Comparison of ENCODE assay signal across 11 cellular contexts in genomic region chr1:89068291-89068690, GRCh38. TPM values are rescaled to one million over a fixed set of nuclear protein-coding genes. Genes with fewer than 3 reads are reported as not detected.
DNase-seq lines count a peak whose midpoint lies in the region; ATAC-seq, FAIRE-seq and TF ChIP-seq lines count a peak whose summit lies in the region.
"Had no signal": no experiment of that assay in that cellular context is flagged by ENCODE, and none has a peak within 500 bp of the region (broad histone marks: within the 10 kb centered on the region; RNA-seq: fewer than 3 reads in every experiment).

No MANE protein-coding gene starts in this region.

- no peaks in the 10 kb centered on the region for H3K36me3 ChIP-seq in CD4-positive, alpha-beta memory T cell (ENCODE audit: insufficient read depth, low read length)
- H3K36me3 ChIP-seq in tibial artery, result no peaks in the 10 kb centered on the region
- no peaks in the 10 kb centered on the region for H3K36me3 ChIP-seq in testis (ENCODE audit: low read depth, missing control alignments)
- H3K36me3 ChIP-seq: right atrium auricular region had no signal

- ATAC-seq in natural killer cell (no peak), HG03097 (IDR thresholded peaks at IDR 0.05; ENCODE audit: low FRiP score, unreplicated experiment) (no peak)
- ATAC-seq: body of pancreas, mucosa of descending colon had no signal

- H3K4me3 ChIP-seq in CD4-positive, alpha-beta memory T cell (ENCODE audit: low read length in 2 of 2), result no peak overlapping the region
- H3K4me3 ChIP-seq in tibial artery (no peak overlapping the region), testis (no peak overlapping the region)
- H3K4me3 ChIP-seq: body of pancreas, mucosa of descending colon, right atrium auricular region had no signal

- TF ChIP-seq POLR2A in H54 (IDR thresholded peaks at IDR 0.05; ENCODE audit: low read depth, low read length), result no peak
- TF ChIP-seq POLR2A in testis (IDR thresholded peaks at IDR 0.05), result no peak

- no peaks in the 10 kb centered on the region for H3K27me3 Mint-ChIP-seq in CD4-positive, alpha-beta memory T cell
- H3K27me3 Mint-ChIP-seq in natural killer cell (ENCODE audit: low read depth in 2 of 2), result peaks cover 0 to 3% of the 10 kb centered on the region in 2 donors

- peaks cover 0 to 9% (median 3%) of the 10 kb centered on the region in 8 donors for H3K9me3 Mint-ChIP-seq in CD4-positive, alpha-beta memory T cell
- H3K9me3 Mint-ChIP-seq in natural killer cell, result peaks cover 0 to 3% of the 10 kb centered on the region in 2 donors

- H3K27me3 ChIP-seq in CD4-positive, alpha-beta memory T cell (ENCODE audit: insufficient read depth, low read length), result no peaks in the 10 kb centered on the region
- H3K27me3 ChIP-seq in tibial artery (no peaks in the 10 kb centered on the region), testis (no peaks in the 10 kb centered on the region)
- H3K27me3 ChIP-seq: body of pancreas, right atrium auricular region had no signal

- peaks cover 34% of the 10 kb centered on the region for H3K4me1 ChIP-seq in CD4-positive, alpha-beta memory T cell (ENCODE audit: insufficient read depth, low read length)
- H3K4me1 ChIP-seq in tibial artery (peaks cover 0 to 12% (median 0%) of the 10 kb centered on the region in 4 donors), testis (peaks cover 7% of the 10 kb centered on the region)

- peaks cover 0 to 21% of the 10 kb centered on the region in 2 donors for H3K36me3 Mint-ChIP-seq in CD4-positive, alpha-beta memory T cell
- peaks cover 7% of the 10 kb centered on the region for H3K36me3 Mint-ChIP-seq in natural killer cell

- POLR2A ChIA-PET in CD4-positive, alpha-beta memory T cell (lab: Charles Lee; ENCODE audit: partially characterized antibody), result interaction anchor here (1.0 to 4.5 kb wide), 3 partner anchors 10 to 59 kb away, joined by 3 to 33 read pairs (median 12); partner anchors contain the start of gene GBP3

- H3K4me1 Mint-ChIP-seq in CD4-positive, alpha-beta memory T cell, result peaks cover 25 to 44% (median 29%) of the 10 kb centered on the region in 4 donors
- H3K4me1 Mint-ChIP-seq in natural killer cell, result peaks cover 35 to 36% of the 10 kb centered on the region in 2 donors

- TF ChIP-seq CTCF in natural killer cell (IDR thresholded peaks at IDR 0.05), result no peak
- no peak for TF ChIP-seq CTCF in tibial artery (IDR thresholded peaks at IDR 0.05)
- no peak for TF ChIP-seq CTCF in testis (IDR thresholded peaks at IDR 0.05)

- DNase-seq in CD4-positive, alpha-beta memory T cell, result no peak
- DNase-seq in H54 (ENCODE audit: insufficient read length, low spot score) (no peak), astrocyte of the hippocampus (ENCODE audit: low read depth, low spot score) (peak; percentile 83), natural killer cell (no peak), tibial artery (no peak), testis (no peak)
- DNase-seq: activated CD8-positive, alpha-beta memory T cell treated with anti-CD3 and anti-CD28 coated beads for 24 hours; body of pancreas; mucosa of descending colon had no signal

- peak; percentile 69 for FAIRE-seq in H54 (lab: Jason Lieb, UNC)

- H3K27ac ChIP-seq in CD4-positive, alpha-beta memory T cell (ENCODE audit: low read depth, low read length), result no peak overlapping the region
- H3K27ac ChIP-seq in tibial artery, result no peak overlapping the region
- no peak overlapping the region for H3K27ac ChIP-seq in testis
- H3K27ac ChIP-seq: body of pancreas, right atrium auricular region had no signal

- CTCF ChIA-PET in CD4-positive, alpha-beta memory T cell (lab: Charles Lee; ENCODE audit: partially characterized antibody), result interaction anchor here (0.6 to 1.2 kb wide), 2 partner anchors 13 to 290 kb away, joined by 3 to 4 read pairs; no protein-coding TSS in a partner anchor

- H3K4me3 Mint-ChIP-seq in CD4-positive, alpha-beta memory T cell, result peak overlapping the region in 2 of 8 donors; percentile 41 to 44
- H3K4me3 Mint-ChIP-seq in natural killer cell, result peak overlapping the region; percentile 3

- H3K9me3 ChIP-seq in CD4-positive, alpha-beta memory T cell (ENCODE audit: control insufficient read depth in 1 of 2, low read length in 2 of 2), result no peaks in the 10 kb centered on the region
- H3K9me3 ChIP-seq in tibial artery (no peaks in the 10 kb centered on the region), testis (no peaks in the 10 kb centered on the region)
- H3K9me3 ChIP-seq: body of pancreas, mucosa of descending colon, right atrium auricular region had no signal

- intact Hi-C loops in CD4-positive, alpha-beta memory T cell (cut with micrococcal nuclease), result loop anchor here (5.0 kb wide), 2 partner anchors 209 to 544 kb away; no protein-coding TSS in a partner anchor
- intact Hi-C loops in natural killer cell (cut with micrococcal nuclease), result loop anchor here (5.0 kb wide), 2 partner anchors 46 to 209 kb away; partner anchors contain the start of gene GBP3
- intact Hi-C loops in tibial artery (cut with DNase I; ENCODE audit: low total_unique reads), result no loop called here
- intact Hi-C loops in testis (cut with DNase I; ENCODE audit: low total_unique reads), result no loop called here

- peak overlapping the region in 6 of 7 donors; percentile 21 to 60 (median 42) for H3K27ac Mint-ChIP-seq in CD4-positive, alpha-beta memory T cell
- H3K27ac Mint-ChIP-seq in natural killer cell, result peak overlapping the region; percentile 73 to 90

RNA-seq across cellular contexts. Expression of gene GBP1, which starts 3.3 kb away (rescaled TPM):
- 10 to 100 TPM; 74.1 to 74.2 TPM for total RNA-seq in CD4-positive, alpha-beta memory T cell
- 10 to 100 TPM; 54.3 to 66.0 TPM for polyA plus RNA-seq in CD4-positive, alpha-beta memory T cell
- total RNA-seq in natural killer cell, result 10 to 100 TPM; 32.0 to 41.2 (median 34.8) TPM
- 10 to 100 TPM; 11.3 to 19.1 TPM for total RNA-seq in testis
- 21.5 TPM for polyA plus RNA-seq in testis (ENCODE audit: insufficient read depth, low read depth, low replicate concordance)

RNA-seq across cellular contexts. Expression of gene GBP3, which starts 45.6 kb away (rescaled TPM):
- 10 to 100 TPM; 51.8 to 54.1 TPM for total RNA-seq in CD4-positive, alpha-beta memory T cell
- polyA plus RNA-seq in CD4-positive, alpha-beta memory T cell, result 10 to 100 TPM in 1 of 2 donors, 1 to 10 TPM in 1; 6.4 to 10.2 TPM
- total RNA-seq in natural killer cell (10 to 100 TPM; 36.1 to 52.5 (median 49.0) TPM), testis (10 to 100 TPM in 1 of 2 donors, 1 to 10 TPM in 1; 5.3 to 11.2 TPM)
- 7.1 TPM for polyA plus RNA-seq in testis (ENCODE audit: insufficient read depth, low read depth, low replicate concordance)

RNA-seq across cellular contexts. Expression of gene GBP2, which starts 57.6 kb away (rescaled TPM):
- total RNA-seq in CD4-positive, alpha-beta memory T cell, result 100 to 1,000 TPM; 186 to 199 TPM
- polyA plus RNA-seq in CD4-positive, alpha-beta memory T cell, result 100 to 1,000 TPM; 109 to 127 TPM
- total RNA-seq in natural killer cell (100 to 1,000 TPM; 117 to 153 (median 144) TPM), testis (10 to 100 TPM; 35.2 to 41.3 TPM)
- polyA plus RNA-seq in testis (ENCODE audit: insufficient read depth, low read depth, low replicate concordance), result 39.5 TPM

Comparison
In these comparisons a context has a peak if more than half of its experiments do, and no peak if none do; other contexts are left out.
1. intact Hi-C loops: an anchor here in CD4-positive, alpha-beta memory T cell (5.0 kb wide) and natural killer cell (5.0 kb wide); none called in tibial artery and testis.